Comparison of ENCODE assay signal across 25 cellular contexts in the genomic region with DNA sequence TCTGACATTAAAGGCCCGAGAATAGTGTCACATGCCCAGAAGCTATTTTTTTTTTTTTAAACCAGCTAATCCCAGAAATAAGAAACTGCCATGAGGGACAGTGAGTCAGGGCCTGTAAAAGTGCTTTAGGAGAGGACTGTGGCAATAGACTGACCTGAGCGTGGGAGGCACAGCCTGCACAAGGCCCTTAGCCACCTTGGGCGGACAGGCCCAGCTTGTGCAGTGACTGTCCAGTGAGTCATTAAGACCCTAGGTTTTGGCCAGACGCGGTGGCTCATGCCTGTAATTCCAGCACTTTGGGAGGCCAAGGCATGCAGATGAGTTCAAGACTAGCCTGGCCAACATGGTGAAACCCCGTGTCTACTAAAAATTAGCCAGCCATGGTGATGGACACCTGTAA.
DNase-seq lines count a peak whose midpoint lies in the region; ATAC-seq and TF ChIP-seq lines count a peak whose summit lies in the region.
"Had no signal": no experiment of that assay in that cellular context is flagged by ENCODE, and none has a peak within 500 bp of the region (broad histone marks: within the 10 kb centered on the region; RNA-seq: fewer than 3 reads in every experiment).

No MANE protein-coding gene starts in this region.

- H4K8ac ChIP-seq in neuronal stem cell (ENCODE audit: low read depth, low read length), result no peak overlapping the region

- H3K27me3 ChIP-seq in neuronal stem cell (ENCODE audit: control insufficient read depth in 3 of 3, insufficient read depth in 3 of 3, low read depth in 1 of 3, low read length in 3 of 3) (no peaks in the 10 kb centered on the region), hepatocyte (no peaks in the 10 kb centered on the region), MM.1S (replicated peaks; ENCODE audit: insufficient read depth, low read length) (no peaks in the 10 kb centered on the region)
- H3K27me3 ChIP-seq: pancreas, right lobe of liver had no signal

- no peak overlapping the region for H3K9ac ChIP-seq in neuronal stem cell (ENCODE audit: low read depth, low read length, poor library complexity)
- no peak overlapping the region for H3K9ac ChIP-seq in MM.1S (ENCODE audit: low read length)
- H3K9ac ChIP-seq: SK-N-SH had no signal

- peaks cover 0 to 9% of the 10 kb centered on the region in 2 donors for H3K9me3 ChIP-seq in neuronal stem cell (replicated peaks in 1 of 2; ENCODE audit: control insufficient read depth in 2 of 2, insufficient read depth in 1 of 2, low read depth in 1 of 2, low read length in 2 of 2)
- H3K9me3 ChIP-seq in hepatocyte (ENCODE audit: low read depth), result no peaks in the 10 kb centered on the region
- H3K9me3 ChIP-seq in MM.1S (replicated peaks; ENCODE audit: insufficient read depth, low read length), result no peaks in the 10 kb centered on the region
- H3K9me3 ChIP-seq: mucosa of descending colon, pancreas, right lobe of liver, SK-N-SH had no signal

- no peaks in the 10 kb centered on the region for H3K9me2 ChIP-seq in hepatocyte (replicated peaks; ENCODE audit: insufficient read depth)
- H3K9me2 ChIP-seq in MM.1S (replicated peaks; ENCODE audit: insufficient read depth, low read length), result no peaks in the 10 kb centered on the region
- H3K9me2 ChIP-seq: SK-N-SH had no signal

- peak overlapping the region; percentile 65 for H3K27ac Mint-ChIP-seq in HFFc6
- H3K27ac Mint-ChIP-seq: activated CD4-positive, alpha-beta T cell treated with anti-CD3 and anti-CD28 coated beads, Interleukin-2, amount 10 ng/mL, durations not matched to agents 24 days and 14 days; activated naive CD4-positive, alpha-beta T cell treated with anti-CD3 and anti-CD28 coated beads for 36 hours; nephron had no signal

- no peak overlapping the region for H3K14ac ChIP-seq in neuronal stem cell (ENCODE audit: low read length)

- H3K79me2 ChIP-seq in hepatocyte (no peaks in the 10 kb centered on the region), MM.1S (ENCODE audit: low read length) (no peaks in the 10 kb centered on the region)

- H2AFZ ChIP-seq in neuronal stem cell (ENCODE audit: low read length), result no peak overlapping the region
- no peak overlapping the region for H2AFZ ChIP-seq in hepatocyte
- no peak overlapping the region for H2AFZ ChIP-seq in MM.1S (ENCODE audit: low read length)

- H3F3A ChIP-seq in MM.1S (ENCODE audit: insufficient read depth, low read length), result no peaks in the 10 kb centered on the region

- no peaks in the 10 kb centered on the region for H3K9me3 Mint-ChIP-seq in HFFc6
- H3K9me3 Mint-ChIP-seq: activated CD4-positive, alpha-beta T cell treated with anti-CD3 and anti-CD28 coated beads, Interleukin-2, amount 10 ng/mL, durations not matched to agents 24 days and 14 days; activated naive CD4-positive, alpha-beta T cell treated with anti-CD3 and anti-CD28 coated beads for 36 hours; nephron had no signal

- peaks cover 0 to 9% of the 10 kb centered on the region in 2 donors for H3K4me1 ChIP-seq in neuronal stem cell (ENCODE audit: control insufficient read depth in 2 of 2, insufficient read depth in 1 of 2, low read depth in 1 of 2, low read length in 2 of 2)
- H3K4me1 ChIP-seq in hepatocyte (ENCODE audit: insufficient read depth), result no peaks in the 10 kb centered on the region
- H3K4me1 ChIP-seq in MM.1S (ENCODE audit: low read length), result no peaks in the 10 kb centered on the region
- H3K4me1 ChIP-seq: pancreas, right lobe of liver had no signal

- H3K27ac ChIP-seq in neuronal stem cell (replicated peaks; ENCODE audit: low read length) (no peak overlapping the region), hepatocyte (no peak overlapping the region), MM.1S (ENCODE audit: low read length) (no peak overlapping the region)
- H3K27ac ChIP-seq: pancreas, right lobe of liver, VCaP had no signal

- ATAC-seq in GM19395 (IDR thresholded peaks at IDR 0.05; ENCODE audit: unreplicated experiment), result no peak
- ATAC-seq: mucosa of descending colon, pancreas, right lobe of liver had no signal

- no peak overlapping the region for H3K4me3 Mint-ChIP-seq in HFFc6
- H3K4me3 Mint-ChIP-seq: activated CD4-positive, alpha-beta T cell treated with anti-CD3 and anti-CD28 coated beads, Interleukin-2, amount 10 ng/mL, durations not matched to agents 24 days and 14 days; activated naive CD4-positive, alpha-beta T cell treated with anti-CD3 and anti-CD28 coated beads for 36 hours; nephron had no signal

- H3K4me1 Mint-ChIP-seq in HFFc6 (ENCODE audit: low read depth), result peaks cover 42% of the 10 kb centered on the region
- H3K4me1 Mint-ChIP-seq: activated CD4-positive, alpha-beta T cell treated with anti-CD3 and anti-CD28 coated beads, Interleukin-2, amount 10 ng/mL, durations not matched to agents 24 days and 14 days; nephron had no signal

- H3K4me2 ChIP-seq in neuronal stem cell (ENCODE audit: insufficient read depth, low read length, poor library complexity, severe bottlenecking) (no peak overlapping the region), hepatocyte (no peak overlapping the region), MM.1S (ENCODE audit: low read depth, low read length) (no peak overlapping the region)
- H3K4me2 ChIP-seq: SK-N-SH had no signal

- no peak overlapping the region for H3K23ac ChIP-seq in neuronal stem cell (ENCODE audit: low read depth, low read length, poor library complexity)

- H3K4ac ChIP-seq in neuronal stem cell (ENCODE audit: low read length), result no peak overlapping the region

- H4K91ac ChIP-seq in neuronal stem cell (ENCODE audit: low read depth, low read length, poor library complexity), result no peak overlapping the region

- H2AK5ac ChIP-seq in neuronal stem cell (ENCODE audit: low read depth, low read length), result no peak overlapping the region

- H3K18ac ChIP-seq in neuronal stem cell (ENCODE audit: low read length), result peak overlapping the region; percentile 55

- H4K20me1 ChIP-seq in hepatocyte (ENCODE audit: insufficient read depth, poor library complexity, severe bottlenecking), result no peaks in the 10 kb centered on the region
- no peaks in the 10 kb centered on the region for H4K20me1 ChIP-seq in MM.1S (ENCODE audit: insufficient read depth, low read length)

- peaks cover 6% of the 10 kb centered on the region for H3K27me3 Mint-ChIP-seq in HFFc6 (ENCODE audit: insufficient read depth)
- H3K27me3 Mint-ChIP-seq: activated CD4-positive, alpha-beta T cell treated with anti-CD3 and anti-CD28 coated beads, Interleukin-2, amount 10 ng/mL, durations not matched to agents 24 days and 14 days had no signal

- DNase-seq in AG10803 (ENCODE audit: low read depth) (peak; percentile 38), HFFc6 (peak; percentile 67), T1000 (lab: John Stamatoyannopoulos, UW) (peak; percentile 34), neuronal stem cell (ENCODE audit: low spot score) (no peak), hepatocyte (ENCODE audit: low spot score) (no peak), NCI-H345 treated with DMSO at 0.1 percent for 48 hours (lab: John Stamatoyannopoulos, UW; ENCODE audit: unreplicated experiment) (no peak), MM.1S (no peak)
- DNase-seq: activated CD4-positive, alpha-beta T cell treated with anti-CD3 and anti-CD28 coated beads, Interleukin-2, amount 10 ng/mL, durations not matched to agents 24 days and 14 days; activated naive CD4-positive, alpha-beta T cell treated with anti-CD3 and anti-CD28 coated beads for 36 hours; amniotic stem cell; cortex of kidney; Karpas-422; mucosa of descending colon; NCI-H1092; NCI-H1930; NCI-H526 treated with DMSO at 0.1 percent for 48 hours; pancreas; right lobe of liver; RPMI8226; SK-N-SH; stimulated activated CD8-positive, alpha-beta memory T cell treated with anti-CD3 and anti-CD28 coated beads, Interleukin-4, amount 100 ng/mL, for 48 hours; T-helper 2 cell had no signal

- H3K4me3 ChIP-seq in AG10803 (ENCODE audit: low read length), result no peak overlapping the region
- no peak overlapping the region for H3K4me3 ChIP-seq in neuronal stem cell (ENCODE audit: low read length in 2 of 2)
- no peak overlapping the region for H3K4me3 ChIP-seq in hepatocyte
- no peak overlapping the region for H3K4me3 ChIP-seq in MM.1S (ENCODE audit: low read length)
- H3K4me3 ChIP-seq: mucosa of descending colon, pancreas, right lobe of liver had no signal

- no peaks in the 10 kb centered on the region for H3K79me1 ChIP-seq in neuronal stem cell (ENCODE audit: low read depth, low read length)

- no CpG with 5 or more reads among the region's 6 CpGs for WGBS in neuronal stem cell (ENCODE audit: extremely low coverage in 2 of 2, insufficient read length in 2 of 2, insufficient replicate concordance in 1 of 2), 2 donors
- whole genome bisulfite sequencing in hepatocyte (ENCODE audit: low lambda C conversion rate, missing lambda C conversion rate), result 85% methylated on average over 6 of the region's 6 CpGs

- no peaks in the 10 kb centered on the region; the same call in 1 of the 2 replicates for H3K36me3 Mint-ChIP-seq in HFFc6 (ENCODE audit: low read depth)

- H2BK15ac ChIP-seq in neuronal stem cell (ENCODE audit: low read length), result no peak overlapping the region

- no peak overlapping the region for H2BK12ac ChIP-seq in neuronal stem cell (ENCODE audit: low read length)

- no peaks in the 10 kb centered on the region for H3K36me3 ChIP-seq in neuronal stem cell (replicated peaks in 1 of 2; ENCODE audit: control insufficient read depth in 2 of 2, insufficient read depth in 2 of 2, low read length in 2 of 2)
- no peaks in the 10 kb centered on the region for H3K36me3 ChIP-seq in hepatocyte (replicated peaks; ENCODE audit: insufficient read depth, low read depth)
- no peaks in the 10 kb centered on the region for H3K36me3 ChIP-seq in MM.1S (replicated peaks; ENCODE audit: insufficient read depth, low read length)
- H3K36me3 ChIP-seq: pancreas, right lobe of liver had no signal

- no peak overlapping the region for H2BK5ac ChIP-seq in neuronal stem cell (ENCODE audit: low read length)

- no peak overlapping the region for H2BK120ac ChIP-seq in neuronal stem cell (ENCODE audit: low read depth, low read length)

- TF ChIP-seq CTCF in AG10803 (conservative IDR thresholded peaks at IDR 0.05; ENCODE audit: low read length) (no peak), HFFc6 (IDR thresholded peaks at IDR 0.05) (no peak; the same call in 1 of the 2 replicates), hepatocyte (IDR thresholded peaks at IDR 0.05; ENCODE audit: poor library complexity) (no peak), MM.1S (IDR thresholded peaks at IDR 0.05; ENCODE audit: low read length) (no peak)

Comparison
In these comparisons a context has a peak if more than half of its experiments do, and no peak if none do; other contexts are left out.
1. DNase-seq: peak in AG10803 (single experiment), HFFc6 (single experiment) and T1000 (single experiment); none in neuronal stem cell (single experiment), hepatocyte (single experiment), NCI-H345 treated with DMSO at 0.1 percent for 48 hours (single experiment) and MM.1S (single experiment).